In the genomic region with DNA sequence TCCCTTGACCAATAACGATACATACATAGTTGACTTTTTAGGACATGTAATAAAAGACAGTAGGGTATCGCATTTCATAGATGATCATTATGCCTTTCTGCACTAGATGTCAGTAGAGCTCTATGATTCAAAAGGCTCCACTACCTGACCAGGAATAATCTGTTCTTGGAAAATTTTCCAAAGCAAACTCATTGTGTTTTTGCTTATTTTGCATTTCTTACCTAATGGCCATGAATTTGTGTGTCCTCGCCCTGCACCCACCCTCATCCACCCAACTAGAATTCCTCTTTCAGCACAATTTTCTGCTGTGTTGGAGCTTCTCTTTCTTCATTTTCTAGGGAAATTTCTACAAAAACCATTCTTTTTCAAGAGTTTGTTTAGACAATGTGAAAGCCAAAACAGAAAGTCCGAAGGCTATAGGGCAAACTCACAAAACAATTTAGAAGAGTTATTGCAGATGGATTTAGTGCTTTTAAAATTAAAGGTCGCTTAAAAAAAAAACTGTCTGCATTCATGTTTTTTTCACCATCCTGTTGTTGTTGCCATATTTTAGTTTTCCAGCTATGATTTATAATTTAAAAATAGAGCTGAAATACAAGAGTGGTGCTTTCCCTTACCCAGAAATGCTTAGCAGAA, we compare ENCODE assay signal across 8 cellular contexts.
A peak's percentile ranks its signal among the peaks of the same experiment; 100 is the strongest.
DNase-seq lines count a peak whose midpoint lies in the region; ATAC-seq, FAIRE-seq and TF ChIP-seq lines count a peak whose summit lies in the region.

No MANE protein-coding gene starts in this region.

- H3K9me3 ChIP-seq in A673 (ENCODE audit: low read depth, low read length, poor library complexity, severe bottlenecking) (no peaks in the 10 kb centered on the region), left ventricle myocardium inferior (replicated peaks) (no peaks in the 10 kb centered on the region), thyroid gland (no peaks in the 10 kb centered on the region)

- no TSS peak for BruUV-seq in A673 (replicated peaks; lab: Mats Ljungman, UMichigan)

- H3K4me3 Mint-ChIP-seq in naive thymus-derived CD8-positive, alpha-beta T cell, result no peak overlapping the region

- H3K4me1 ChIP-seq in A673 (ENCODE audit: insufficient read depth, low read length, poor library complexity, severe bottlenecking) (no peaks in the 10 kb centered on the region), left ventricle myocardium inferior (no peaks in the 10 kb centered on the region), thyroid gland (peaks cover 5% of the 10 kb centered on the region in 2 donors)

- H3K9me3 Mint-ChIP-seq in naive thymus-derived CD8-positive, alpha-beta T cell, result peaks cover 0 to 4% (median 0%) of the 10 kb centered on the region in 9 donors

- H3K36me3 ChIP-seq in A673 (ENCODE audit: insufficient read depth, low read length, poor library complexity, severe bottlenecking), result no peaks in the 10 kb centered on the region
- no peaks in the 10 kb centered on the region for H3K36me3 ChIP-seq in left ventricle myocardium inferior
- H3K36me3 ChIP-seq in thyroid gland, result no peaks in the 10 kb centered on the region

- H3K36me3 Mint-ChIP-seq in naive thymus-derived CD8-positive, alpha-beta T cell, result no peaks in the 10 kb centered on the region

- no peak overlapping the region for H3K27ac Mint-ChIP-seq in naive thymus-derived CD8-positive, alpha-beta T cell

- FAIRE-seq in HTR-8/SVneo (lab: Jason Lieb, UNC), result no peak

- H3K27ac ChIP-seq in A673 (ENCODE audit: low read depth, low read length, poor library complexity, severe bottlenecking), result no peak overlapping the region
- peak overlapping the region; percentile 40 for H3K27ac ChIP-seq in left ventricle myocardium inferior (replicated peaks)
- H3K27ac ChIP-seq in thyroid gland, result no peak overlapping the region

- TF ChIP-seq POLR2A in thyroid gland (IDR thresholded peaks at IDR 0.05), result no peak

- no peaks in the 10 kb centered on the region for H3K4me1 Mint-ChIP-seq in naive thymus-derived CD8-positive, alpha-beta T cell

- WGBS in thyroid gland, 2 donors, result 26 to 27% methylated on average over 5 of the region's 5 CpGs

- peaks cover 0 to 15% (median 0%) of the 10 kb centered on the region in 5 donors for H3K27me3 Mint-ChIP-seq in naive thymus-derived CD8-positive, alpha-beta T cell

- no peaks in the 10 kb centered on the region for H3K27me3 ChIP-seq in A673 (replicated peaks; ENCODE audit: insufficient read depth, low read depth, low read length, poor library complexity)
- peaks cover 24% of the 10 kb centered on the region for H3K27me3 ChIP-seq in left ventricle myocardium inferior (ENCODE audit: low read depth)
- H3K27me3 ChIP-seq in thyroid gland, result no peaks in the 10 kb centered on the region

- CTCF ChIA-PET in A673 (lab: Charles Lee), result interaction anchor here (1.2 kb wide), 1 partner anchor 1999 kb away, joined by 3 read pairs; no protein-coding TSS in a partner anchor

- intact Hi-C loops in A673 (cut with micrococcal nuclease; ENCODE audit: unreplicated experiment), result loop anchor here (5.0 to 10.0 kb wide), 2 partner anchors 748 to 2000 kb away; no protein-coding TSS in a partner anchor
- intact Hi-C loops in left ventricle myocardium inferior (cut with micrococcal nuclease), result loop anchor here (10.0 kb wide), 1 partner anchor 750 kb away; no protein-coding TSS in a partner anchor
- intact Hi-C loops in thyroid gland (cut with DNase I), result loop anchor here (5.0 kb wide), 1 partner anchor 748 kb away; no protein-coding TSS in a partner anchor

- DNase-seq in A673 (ENCODE audit: low spot score), result peak; percentile 48
- peak; percentile 23 for DNase-seq in HTR-8/SVneo (ENCODE audit: insufficient read length, low spot score)
- peak; percentile 56 for DNase-seq in SW480 (ENCODE audit: low spot score)
- no peak for DNase-seq in left ventricle myocardium inferior
- DNase-seq in thyroid gland, result peak; percentile 19 to 31
- no peak for DNase-seq in activated CD4-positive, alpha-beta T cell treated with anti-CD3 and anti-CD28 coated beads, Interleukin-2, amount 50 U/mL, for 1 hour
- no peak for DNase-seq in naive thymus-derived CD8-positive, alpha-beta T cell

- POLR2A ChIA-PET in A673 (lab: Charles Lee; ENCODE audit: low non-redundant PET), result no interaction called here
- POLR2A ChIA-PET in naive thymus-derived CD8-positive, alpha-beta T cell (lab: Charles Lee), result no interaction called here

- TF ChIP-seq CTCF in A673 (conservative IDR thresholded peaks at IDR 0.05; ENCODE audit: low read depth, low read length) (peak; percentile 57), left ventricle myocardium inferior (IDR thresholded peaks at IDR 0.05; ENCODE audit: borderline replicate concordance) (peak; percentile 71), thyroid gland (IDR thresholded peaks at IDR 0.05) (peak; percentile 10 to 87 (median 48))

- no peak for ATAC-seq in GM18873 (IDR thresholded peaks at IDR 0.05; ENCODE audit: low FRiP score, unreplicated experiment)
- ATAC-seq in naive thymus-derived CD8-positive, alpha-beta T cell, result no peak

- H3K4me3 ChIP-seq in A673 (ENCODE audit: low read depth, low read length, poor library complexity, severe bottlenecking), result no peak overlapping the region
- peak overlapping the region; percentile 28 for H3K4me3 ChIP-seq in left ventricle myocardium inferior
- no peak overlapping the region for H3K4me3 ChIP-seq in thyroid gland (replicated peaks in 1 of 3)

Comparison
In these comparisons a context has a peak if more than half of its experiments do, and no peak if none do; other contexts are left out.
1. DNase-seq: peak in A673 (single experiment), HTR-8/SVneo (single experiment), SW480 (single experiment) and thyroid gland (2 of 2); none in left ventricle myocardium inferior (single experiment), activated CD4-positive, alpha-beta T cell treated with anti-CD3 and anti-CD28 coated beads, Interleukin-2, amount 50 U/mL, for 1 hour (single experiment) and naive thymus-derived CD8-positive, alpha-beta T cell (0 of 10).
2. Peak in every context shown above with its lines, with median percentiles within 50 percentile points of each other: CTCF ChIP-seq.